ENCODE assay signal across 11 cellular contexts in the genomic region with DNA sequence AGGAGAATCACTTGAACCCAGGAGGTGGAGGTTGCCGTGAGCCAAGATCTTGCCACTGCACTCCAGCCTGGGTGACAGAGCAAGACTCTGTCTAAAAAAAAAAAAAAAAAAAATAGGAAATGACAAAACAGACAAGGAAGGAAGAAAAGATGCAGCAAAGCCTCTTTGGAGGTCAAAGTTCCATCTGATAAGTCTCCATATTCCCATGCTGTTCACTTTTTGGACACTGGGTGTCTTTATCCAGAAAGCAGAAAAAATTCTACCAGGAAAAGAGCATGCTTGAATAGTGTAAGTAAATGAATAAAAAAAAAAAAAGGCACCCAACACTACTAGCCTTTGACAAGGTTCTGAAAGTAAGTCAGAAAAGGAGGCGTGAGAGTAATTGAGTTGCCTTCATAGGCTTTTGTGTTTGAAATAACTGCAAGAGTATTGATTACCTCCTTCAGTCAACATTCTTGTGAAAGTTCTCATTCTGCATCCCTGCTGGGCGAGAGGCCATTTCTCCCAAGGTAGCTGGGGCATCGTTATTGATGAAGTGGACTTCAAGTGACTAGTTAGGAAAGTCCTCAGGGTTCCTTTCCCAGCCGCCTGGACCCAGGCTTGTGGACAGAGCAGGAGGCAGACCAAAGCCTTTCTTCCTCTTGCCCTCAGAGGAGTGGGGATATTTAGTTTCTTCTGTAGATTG.
DNase-seq lines count a peak whose midpoint lies in the region; ATAC-seq and TF ChIP-seq lines count a peak whose summit lies in the region.
"Had no signal": no experiment of that assay in that cellular context is flagged by ENCODE, and none has a peak within 500 bp of the region (broad histone marks: within the 10 kb centered on the region; RNA-seq: fewer than 3 reads in every experiment).

No MANE protein-coding gene starts in this region.

- H3K4me1 ChIP-seq in osteoblast (ENCODE audit: insufficient read depth, low read length), result no peaks in the 10 kb centered on the region

- H3K4me3 ChIP-seq in osteoblast (ENCODE audit: insufficient read depth, low read length), result no peak overlapping the region

- H3K4me2 ChIP-seq in osteoblast (ENCODE audit: insufficient read depth, low read length), result no peak overlapping the region

- no peak overlapping the region for H3K4me3 Mint-ChIP-seq in endothelial cell (ENCODE audit: unreplicated experiment)

- no peak overlapping the region for H3K27ac Mint-ChIP-seq in endothelial cell (ENCODE audit: unreplicated experiment)

- H3K9me3 Mint-ChIP-seq in endothelial cell (ENCODE audit: unreplicated experiment), result no peaks in the 10 kb centered on the region

- H3K27me3 ChIP-seq in osteoblast (ENCODE audit: insufficient read depth, low read length), result no peaks in the 10 kb centered on the region
- H3K27me3 ChIP-seq: brain microvascular endothelial cell had no signal

- H4K20me1 ChIP-seq in osteoblast (ENCODE audit: insufficient read depth, low read length), result no peaks in the 10 kb centered on the region

- TF ChIP-seq CTCF in osteoblast (IDR thresholded peaks at IDR 0.05; ENCODE audit: extremely low read depth, low read depth, low read length) (peak; percentile 34), endothelial cell (IDR thresholded peaks at IDR 0.05; ENCODE audit: unreplicated experiment) (no peak)

- peak; percentile 47 for DNase-seq in GF-D8 (lab: John Stamatoyannopoulos, UW)
- DNase-seq in NCI-H146 treated with DMSO at 0.1 percent for 48 hours (lab: John Stamatoyannopoulos, UW; ENCODE audit: unreplicated experiment), result peak; percentile 17
- DNase-seq in erythroblast (lab: John Stamatoyannopoulos, UW), result peak; percentile 4 to 5
- no peak for DNase-seq in osteoblast (ENCODE audit: insufficient read length, low spot score, missing footprints)
- DNase-seq in NCI-H526 treated with DMSO at 0.1 percent for 48 hours (lab: John Stamatoyannopoulos, UW), result no peak
- DNase-seq in endothelial cell (ENCODE audit: low spot score), result no peak
- DNase-seq: brain microvascular endothelial cell, NCI-H2081 had no signal

- H3K36me3 ChIP-seq in osteoblast (ENCODE audit: insufficient read depth, low read length), result no peaks in the 10 kb centered on the region
- H3K36me3 ChIP-seq: brain microvascular endothelial cell had no signal

- no peaks in the 10 kb centered on the region for H3K36me3 Mint-ChIP-seq in endothelial cell (ENCODE audit: low read depth, unreplicated experiment)

- ATAC-seq in GM19035 (IDR thresholded peaks at IDR 0.05; ENCODE audit: unreplicated experiment), result no peak
- ATAC-seq in GM19467 (IDR thresholded peaks at IDR 0.05; ENCODE audit: unreplicated experiment), result no peak
- ATAC-seq: activated CD4-positive, CD25-positive, alpha-beta regulatory T cell treated with anti-CD3 and anti-CD28 coated beads, Interleukin-2, amount 50 U/mL, for 24 hours had no signal

- H2AFZ ChIP-seq in osteoblast (ENCODE audit: low read length), result no peak overlapping the region

- no peaks in the 10 kb centered on the region for H3K27me3 Mint-ChIP-seq in endothelial cell (ENCODE audit: unreplicated experiment)

- H3K27ac ChIP-seq in osteoblast (ENCODE audit: low read depth, low read length), result no peak overlapping the region
- H3K27ac ChIP-seq: brain microvascular endothelial cell had no signal

- H3K79me2 ChIP-seq in osteoblast (ENCODE audit: insufficient read depth, low read length), result no peaks in the 10 kb centered on the region

- peaks cover 2% of the 10 kb centered on the region for H3K4me1 Mint-ChIP-seq in endothelial cell (ENCODE audit: unreplicated experiment)

- no peaks in the 10 kb centered on the region for H3K9me3 ChIP-seq in osteoblast (ENCODE audit: low read depth, low read length)

- TF ChIP-seq POLR2A in erythroblast (IDR thresholded peaks at IDR 0.05; ENCODE audit: low read length), result no peak

Comparison
In these comparisons a context has a peak if more than half of its experiments do, and no peak if none do; other contexts are left out.
1. DNase-seq: peak in GF-D8 (single experiment), NCI-H146 treated with DMSO at 0.1 percent for 48 hours (single experiment) and erythroblast (2 of 2); none in osteoblast (single experiment), NCI-H526 treated with DMSO at 0.1 percent for 48 hours (single experiment) and endothelial cell (single experiment).